In the genomic region with DNA sequence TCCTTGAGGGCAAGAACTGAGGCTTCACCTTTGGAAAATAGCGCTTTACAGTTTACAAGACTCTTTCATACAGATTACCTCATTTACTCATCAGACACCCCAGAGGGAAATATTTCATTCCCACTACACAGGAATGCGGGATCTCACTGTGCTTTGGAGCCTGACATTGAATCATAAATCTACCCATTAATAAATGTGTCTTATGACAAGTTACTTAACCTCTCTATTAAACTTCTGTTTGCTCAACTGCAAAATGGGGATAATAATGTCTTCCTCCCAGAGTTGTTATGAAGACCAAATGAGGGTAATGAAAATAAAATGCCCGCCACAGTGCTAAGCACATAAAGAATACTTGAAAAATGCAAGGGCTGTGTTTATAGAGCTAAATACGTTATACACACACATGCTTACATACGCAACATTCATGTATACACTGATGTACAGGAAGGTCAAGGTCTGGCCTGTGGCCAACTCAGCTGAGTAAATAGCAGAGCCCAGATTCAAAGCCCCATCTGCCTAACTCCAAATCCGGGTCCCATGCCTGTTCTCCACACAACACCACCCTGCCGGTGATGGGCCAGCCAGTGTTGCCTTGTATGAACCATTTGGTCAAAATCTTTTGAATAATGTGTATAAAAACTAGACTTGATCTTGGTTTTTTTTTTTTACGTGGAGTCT, we compare ENCODE assay signal across 1 cellular context.
TF ChIP-seq lines count a peak whose summit lies in the region.

No MANE protein-coding gene starts in this region.

TF ChIP-seq in IMR-90, 13 proteins besides CTCF, POLR2A, EP300 and RAD21:
- TF ChIP-seq RFX5 (IDR thresholded peaks at IDR 0.05; ENCODE audit: low read depth, low read length), result no peak
- TF ChIP-seq CEBPB (IDR thresholded peaks at IDR 0.05; ENCODE audit: low read depth, low read length), result no peak
- TF ChIP-seq, protein P1, sequence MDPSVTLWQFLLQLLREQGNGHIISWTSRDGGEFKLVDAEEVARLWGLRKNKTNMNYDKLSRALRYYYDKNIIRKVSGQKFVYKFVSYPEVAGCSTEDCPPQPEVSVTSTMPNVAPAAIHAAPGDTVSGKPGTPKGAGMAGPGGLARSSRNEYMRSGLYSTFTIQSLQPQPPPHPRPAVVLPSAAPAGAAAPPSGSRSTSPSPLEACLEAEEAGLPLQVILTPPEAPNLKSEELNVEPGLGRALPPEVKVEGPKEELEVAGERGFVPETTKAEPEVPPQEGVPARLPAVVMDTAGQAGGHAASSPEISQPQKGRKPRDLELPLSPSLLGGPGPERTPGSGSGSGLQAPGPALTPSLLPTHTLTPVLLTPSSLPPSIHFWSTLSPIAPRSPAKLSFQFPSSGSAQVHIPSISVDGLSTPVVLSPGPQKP (IDR thresholded peaks at IDR 0.05; ENCODE audit: borderline replicate concordance, low read depth, low read length), result no peak
- no peak for TF ChIP-seq CHD1 (IDR thresholded peaks at IDR 0.05; ENCODE audit: low read depth, low read length)
- TF ChIP-seq FOS (IDR thresholded peaks at IDR 0.05; ENCODE audit: low read depth, low read length), result no peak
- no peak for TF ChIP-seq MXI1 (IDR thresholded peaks at IDR 0.05; ENCODE audit: borderline replicate concordance, low read depth, low read length)
- TF ChIP-seq MAZ (IDR thresholded peaks at IDR 0.05; ENCODE audit: borderline replicate concordance, low read depth, low read length), result no peak
- no peak for TF ChIP-seq RCOR1 (IDR thresholded peaks at IDR 0.05; ENCODE audit: insufficient replicate concordance, low read length)
